Comparison of ENCODE assay signal across 9 cellular contexts in genomic region chr16:69309316-69309715, GRCh38. TPM values are rescaled to one million over a fixed set of nuclear protein-coding genes. Genes with fewer than 3 reads are reported as not detected.
A peak's percentile ranks its signal among the peaks of the same experiment; 100 is the strongest.
DNase-seq lines count a peak whose midpoint lies in the region; ATAC-seq lines count a peak whose summit lies in the region.
"Had no signal": no experiment of that assay in that cellular context is flagged by ENCODE, and none has a peak within 500 bp of the region (broad histone marks: within the 10 kb centered on the region; RNA-seq: fewer than 3 reads in every experiment).

No MANE protein-coding gene starts in this region.

- no peak overlapping the region for H3K4me3 Mint-ChIP-seq in activated CD4-positive, alpha-beta T cell treated with anti-CD3 and anti-CD28 coated beads, Interleukin-2, amount 10 ng/mL, durations not matched to agents 7 days and 5 days
- H3K4me3 Mint-ChIP-seq in stimulated activated effector memory CD8-positive, alpha-beta T cell treated with anti-CD3 and anti-CD28 coated beads, Interleukin-12 subunit alpha, Interleukin-12 subunit beta, amount 100 ng/mL, for 72 hours, result peak overlapping the region; percentile 96

- DNase-seq in activated CD4-positive, alpha-beta T cell treated with anti-CD3 and anti-CD28 coated beads, Interleukin-2, amount 10 ng/mL, durations not matched to agents 7 days and 5 days, result no peak
- no peak for DNase-seq in activated CD4-positive, alpha-beta T cell treated with anti-CD3 and anti-CD28 coated beads, Interleukin-2, amount 50 U/mL, for 4 hours
- DNase-seq in hippocampal formation (lab: John Stamatoyannopoulos, UW) (peak; percentile 26 to 34), H4 (ENCODE audit: low spot score) (no peak), NK-92 (lab: John Stamatoyannopoulos, UW; ENCODE audit: unreplicated experiment) (no peak)
- no peak for DNase-seq in stimulated activated effector memory CD8-positive, alpha-beta T cell treated with anti-CD3 and anti-CD28 coated beads, Interleukin-12 subunit alpha, Interleukin-12 subunit beta, amount 100 ng/mL, for 72 hours (ENCODE audit: low spot score in 2 of 2)
- DNase-seq: right cardiac atrium, RPMI8226, testis had no signal

- peaks cover 16% of the 10 kb centered on the region for H3K36me3 Mint-ChIP-seq in activated CD4-positive, alpha-beta T cell treated with anti-CD3 and anti-CD28 coated beads, Interleukin-2, amount 10 ng/mL, durations not matched to agents 7 days and 5 days (ENCODE audit: low read depth)
- H3K36me3 Mint-ChIP-seq in stimulated activated effector memory CD8-positive, alpha-beta T cell treated with anti-CD3 and anti-CD28 coated beads, Interleukin-12 subunit alpha, Interleukin-12 subunit beta, amount 100 ng/mL, for 72 hours, result peaks cover 33% of the 10 kb centered on the region

- POLR2A ChIA-PET in activated CD4-positive, alpha-beta T cell treated with anti-CD3 and anti-CD28 coated beads, Interleukin-2, amount 10 ng/mL, durations not matched to agents 7 days and 5 days (lab: Charles Lee), result no interaction called here

- H3K4me1 Mint-ChIP-seq in activated CD4-positive, alpha-beta T cell treated with anti-CD3 and anti-CD28 coated beads, Interleukin-2, amount 10 ng/mL, durations not matched to agents 7 days and 5 days, result peaks cover 24% of the 10 kb centered on the region
- H3K4me1 Mint-ChIP-seq in stimulated activated effector memory CD8-positive, alpha-beta T cell treated with anti-CD3 and anti-CD28 coated beads, Interleukin-12 subunit alpha, Interleukin-12 subunit beta, amount 100 ng/mL, for 72 hours, result peaks cover 28% of the 10 kb centered on the region

- H3K27ac Mint-ChIP-seq in activated CD4-positive, alpha-beta T cell treated with anti-CD3 and anti-CD28 coated beads, Interleukin-2, amount 10 ng/mL, durations not matched to agents 7 days and 5 days, result peak overlapping the region; percentile 1
- H3K27ac Mint-ChIP-seq in stimulated activated effector memory CD8-positive, alpha-beta T cell treated with anti-CD3 and anti-CD28 coated beads, Interleukin-12 subunit alpha, Interleukin-12 subunit beta, amount 100 ng/mL, for 72 hours, result no peak overlapping the region

- no peak for ATAC-seq in stimulated activated effector memory CD8-positive, alpha-beta T cell treated with anti-CD3 and anti-CD28 coated beads, Interleukin-12 subunit alpha, Interleukin-12 subunit beta, amount 100 ng/mL, for 72 hours
- ATAC-seq: right cardiac atrium had no signal

- CTCF ChIA-PET in activated CD4-positive, alpha-beta T cell treated with anti-CD3 and anti-CD28 coated beads, Interleukin-2, amount 10 ng/mL, durations not matched to agents 7 days and 5 days (lab: Charles Lee), result no interaction called here

- no peaks in the 10 kb centered on the region for H3K27me3 Mint-ChIP-seq in activated CD4-positive, alpha-beta T cell treated with anti-CD3 and anti-CD28 coated beads, Interleukin-2, amount 10 ng/mL, durations not matched to agents 7 days and 5 days

- H3K9me3 Mint-ChIP-seq in activated CD4-positive, alpha-beta T cell treated with anti-CD3 and anti-CD28 coated beads, Interleukin-2, amount 10 ng/mL, durations not matched to agents 7 days and 5 days, result no peaks in the 10 kb centered on the region
- H3K9me3 Mint-ChIP-seq in stimulated activated effector memory CD8-positive, alpha-beta T cell treated with anti-CD3 and anti-CD28 coated beads, Interleukin-12 subunit alpha, Interleukin-12 subunit beta, amount 100 ng/mL, for 72 hours, result no peaks in the 10 kb centered on the region

RNA-seq across cellular contexts. Expression of gene VPS4A, which starts 1.8 kb away (rescaled TPM):
- total RNA-seq in activated CD4-positive, alpha-beta T cell treated with anti-CD3 and anti-CD28 coated beads, Interleukin-2, amount 10 ng/mL, durations not matched to agents 7 days and 5 days, result 10 to 100 TPM; 33.4 to 35.4 TPM
- total RNA-seq in H4 (2014; rRNA removed; shearing (Covaris generic)), result 20.9 and 23.2 TPM in 2 replicates

RNA-seq across cellular contexts. Expression of gene PDF, which starts 21.1 kb away (rescaled TPM):
- total RNA-seq in activated CD4-positive, alpha-beta T cell treated with anti-CD3 and anti-CD28 coated beads, Interleukin-2, amount 10 ng/mL, durations not matched to agents 7 days and 5 days, result 10 to 100 TPM in 1 of 2 experiments, 1 to 10 TPM in 1; 9.1 to 15.2 TPM
- 36.9 and 38.5 TPM in 2 replicates for total RNA-seq in H4 (2014; rRNA removed; shearing (Covaris generic))

RNA-seq across cellular contexts. Expression of gene COG8, which starts 30.0 kb away (rescaled TPM):
- 10 to 100 TPM; 31.5 to 32.9 TPM for total RNA-seq in activated CD4-positive, alpha-beta T cell treated with anti-CD3 and anti-CD28 coated beads, Interleukin-2, amount 10 ng/mL, durations not matched to agents 7 days and 5 days
- total RNA-seq in H4 (2014; rRNA removed; shearing (Covaris generic)), result 28.8 and 30.8 TPM in 2 replicates

RNA-seq across cellular contexts. Expression of gene NIP7, which starts 30.3 kb away (rescaled TPM):
- 10 to 100 TPM; 36.5 to 38.0 TPM for total RNA-seq in activated CD4-positive, alpha-beta T cell treated with anti-CD3 and anti-CD28 coated beads, Interleukin-2, amount 10 ng/mL, durations not matched to agents 7 days and 5 days
- 28.9 and 44.9 TPM in 2 replicates for total RNA-seq in H4 (2014; rRNA removed; shearing (Covaris generic))

RNA-seq across cellular contexts. Expression of gene TMED6, which starts 42.3 kb away (rescaled TPM):
- 1 to 10 TPM; 1.0 to 1.3 TPM for total RNA-seq in activated CD4-positive, alpha-beta T cell treated with anti-CD3 and anti-CD28 coated beads, Interleukin-2, amount 10 ng/mL, durations not matched to agents 7 days and 5 days
- total RNA-seq in H4 (2014; rRNA removed; shearing (Covaris generic)), result not detected in 2 replicates

Comparison
In these comparisons a context has a peak if more than half of its experiments do, and no peak if none do; other contexts are left out.
1. DNase-seq: peak in hippocampal formation (2 of 2); none in activated CD4-positive, alpha-beta T cell treated with anti-CD3 and anti-CD28 coated beads, Interleukin-2, amount 10 ng/mL, durations not matched to agents 7 days and 5 days (single experiment), activated CD4-positive, alpha-beta T cell treated with anti-CD3 and anti-CD28 coated beads, Interleukin-2, amount 50 U/mL, for 4 hours (0 of 2), stimulated activated effector memory CD8-positive, alpha-beta T cell treated with anti-CD3 and anti-CD28 coated beads, Interleukin-12 subunit alpha, Interleukin-12 subunit beta, amount 100 ng/mL, for 72 hours (0 of 2), H4 (single experiment) and NK-92 (single experiment).